1 cellular context compared by ENCODE assay signal in the genomic region with DNA sequence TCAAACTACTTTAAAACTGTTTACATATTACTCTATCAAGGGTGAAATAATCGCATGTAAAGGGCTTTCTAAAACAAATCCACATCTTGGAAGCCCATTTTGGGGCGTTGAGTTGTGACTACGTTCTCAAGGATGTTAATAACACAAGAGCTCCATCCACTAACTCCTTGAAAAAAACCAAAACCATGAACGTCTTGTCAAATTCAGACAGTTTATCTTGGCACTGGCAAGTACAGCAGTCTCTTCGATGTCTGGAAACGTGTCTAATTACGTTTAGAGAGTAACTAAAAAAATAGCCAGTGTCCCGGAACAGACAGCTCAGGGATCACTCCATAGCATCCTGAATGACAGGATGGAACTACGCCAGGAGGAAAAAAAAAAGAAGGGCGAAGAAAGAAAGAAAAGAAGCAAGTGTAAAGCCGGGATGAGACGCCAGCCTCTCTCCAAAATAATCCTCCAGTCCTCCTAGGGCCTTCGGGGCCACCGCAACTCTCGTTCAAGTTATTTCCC.
TF ChIP-seq lines count a peak whose summit lies in the region.

No MANE protein-coding gene starts in this region.

TF ChIP-seq in H1, 55 proteins besides CTCF, POLR2A, EP300 and RAD21 (continued from another document):
- TF ChIP-seq, protein P1, sequence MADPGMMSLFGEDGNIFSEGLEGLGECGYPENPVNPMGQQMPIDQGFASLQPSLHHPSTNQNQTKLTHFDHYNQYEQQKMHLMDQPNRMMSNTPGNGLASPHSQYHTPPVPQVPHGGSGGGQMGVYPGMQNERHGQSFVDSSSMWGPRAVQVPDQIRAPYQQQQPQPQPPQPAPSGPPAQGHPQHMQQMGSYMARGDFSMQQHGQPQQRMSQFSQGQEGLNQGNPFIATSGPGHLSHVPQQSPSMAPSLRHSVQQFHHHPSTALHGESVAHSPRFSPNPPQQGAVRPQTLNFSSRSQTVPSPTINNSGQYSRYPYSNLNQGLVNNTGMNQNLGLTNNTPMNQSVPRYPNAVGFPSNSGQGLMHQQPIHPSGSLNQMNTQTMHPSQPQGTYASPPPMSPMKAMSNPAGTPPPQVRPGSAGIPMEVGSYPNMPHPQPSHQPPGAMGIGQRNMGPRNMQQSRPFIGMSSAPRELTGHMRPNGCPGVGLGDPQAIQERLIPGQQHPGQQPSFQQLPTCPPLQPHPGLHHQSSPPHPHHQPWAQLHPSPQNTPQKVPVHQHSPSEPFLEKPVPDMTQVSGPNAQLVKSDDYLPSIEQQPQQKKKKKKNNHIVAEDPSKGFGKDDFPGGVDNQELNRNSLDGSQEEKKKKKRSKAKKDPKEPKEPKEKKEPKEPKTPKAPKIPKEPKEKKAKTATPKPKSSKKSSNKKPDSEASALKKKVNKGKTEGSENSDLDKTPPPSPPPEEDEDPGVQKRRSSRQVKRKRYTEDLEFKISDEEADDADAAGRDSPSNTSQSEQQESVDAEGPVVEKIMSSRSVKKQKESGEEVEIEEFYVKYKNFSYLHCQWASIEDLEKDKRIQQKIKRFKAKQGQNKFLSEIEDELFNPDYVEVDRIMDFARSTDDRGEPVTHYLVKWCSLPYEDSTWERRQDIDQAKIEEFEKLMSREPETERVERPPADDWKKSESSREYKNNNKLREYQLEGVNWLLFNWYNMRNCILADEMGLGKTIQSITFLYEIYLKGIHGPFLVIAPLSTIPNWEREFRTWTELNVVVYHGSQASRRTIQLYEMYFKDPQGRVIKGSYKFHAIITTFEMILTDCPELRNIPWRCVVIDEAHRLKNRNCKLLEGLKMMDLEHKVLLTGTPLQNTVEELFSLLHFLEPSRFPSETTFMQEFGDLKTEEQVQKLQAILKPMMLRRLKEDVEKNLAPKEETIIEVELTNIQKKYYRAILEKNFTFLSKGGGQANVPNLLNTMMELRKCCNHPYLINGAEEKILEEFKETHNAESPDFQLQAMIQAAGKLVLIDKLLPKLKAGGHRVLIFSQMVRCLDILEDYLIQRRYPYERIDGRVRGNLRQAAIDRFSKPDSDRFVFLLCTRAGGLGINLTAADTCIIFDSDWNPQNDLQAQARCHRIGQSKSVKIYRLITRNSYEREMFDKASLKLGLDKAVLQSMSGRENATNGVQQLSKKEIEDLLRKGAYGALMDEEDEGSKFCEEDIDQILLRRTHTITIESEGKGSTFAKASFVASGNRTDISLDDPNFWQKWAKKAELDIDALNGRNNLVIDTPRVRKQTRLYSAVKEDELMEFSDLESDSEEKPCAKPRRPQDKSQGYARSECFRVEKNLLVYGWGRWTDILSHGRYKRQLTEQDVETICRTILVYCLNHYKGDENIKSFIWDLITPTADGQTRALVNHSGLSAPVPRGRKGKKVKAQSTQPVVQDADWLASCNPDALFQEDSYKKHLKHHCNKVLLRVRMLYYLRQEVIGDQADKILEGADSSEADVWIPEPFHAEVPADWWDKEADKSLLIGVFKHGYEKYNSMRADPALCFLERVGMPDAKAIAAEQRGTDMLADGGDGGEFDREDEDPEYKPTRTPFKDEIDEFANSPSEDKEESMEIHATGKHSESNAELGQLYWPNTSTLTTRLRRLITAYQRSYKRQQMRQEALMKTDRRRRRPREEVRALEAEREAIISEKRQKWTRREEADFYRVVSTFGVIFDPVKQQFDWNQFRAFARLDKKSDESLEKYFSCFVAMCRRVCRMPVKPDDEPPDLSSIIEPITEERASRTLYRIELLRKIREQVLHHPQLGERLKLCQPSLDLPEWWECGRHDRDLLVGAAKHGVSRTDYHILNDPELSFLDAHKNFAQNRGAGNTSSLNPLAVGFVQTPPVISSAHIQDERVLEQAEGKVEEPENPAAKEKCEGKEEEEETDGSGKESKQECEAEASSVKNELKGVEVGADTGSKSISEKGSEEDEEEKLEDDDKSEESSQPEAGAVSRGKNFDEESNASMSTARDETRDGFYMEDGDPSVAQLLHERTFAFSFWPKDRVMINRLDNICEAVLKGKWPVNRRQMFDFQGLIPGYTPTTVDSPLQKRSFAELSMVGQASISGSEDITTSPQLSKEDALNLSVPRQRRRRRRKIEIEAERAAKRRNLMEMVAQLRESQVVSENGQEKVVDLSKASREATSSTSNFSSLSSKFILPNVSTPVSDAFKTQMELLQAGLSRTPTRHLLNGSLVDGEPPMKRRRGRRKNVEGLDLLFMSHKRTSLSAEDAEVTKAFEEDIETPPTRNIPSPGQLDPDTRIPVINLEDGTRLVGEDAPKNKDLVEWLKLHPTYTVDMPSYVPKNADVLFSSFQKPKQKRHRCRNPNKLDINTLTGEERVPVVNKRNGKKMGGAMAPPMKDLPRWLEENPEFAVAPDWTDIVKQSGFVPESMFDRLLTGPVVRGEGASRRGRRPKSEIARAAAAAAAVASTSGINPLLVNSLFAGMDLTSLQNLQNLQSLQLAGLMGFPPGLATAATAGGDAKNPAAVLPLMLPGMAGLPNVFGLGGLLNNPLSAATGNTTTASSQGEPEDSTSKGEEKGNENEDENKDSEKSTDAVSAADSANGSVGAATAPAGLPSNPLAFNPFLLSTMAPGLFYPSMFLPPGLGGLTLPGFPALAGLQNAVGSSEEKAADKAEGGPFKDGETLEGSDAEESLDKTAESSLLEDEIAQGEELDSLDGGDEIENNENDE (IDR thresholded peaks at IDR 0.05; ENCODE audit: insufficient replicate concordance, low read length), result no peak
- TF ChIP-seq SIRT6 (IDR thresholded peaks at IDR 0.05; ENCODE audit: low read length), result no peak
